In the genomic region with DNA sequence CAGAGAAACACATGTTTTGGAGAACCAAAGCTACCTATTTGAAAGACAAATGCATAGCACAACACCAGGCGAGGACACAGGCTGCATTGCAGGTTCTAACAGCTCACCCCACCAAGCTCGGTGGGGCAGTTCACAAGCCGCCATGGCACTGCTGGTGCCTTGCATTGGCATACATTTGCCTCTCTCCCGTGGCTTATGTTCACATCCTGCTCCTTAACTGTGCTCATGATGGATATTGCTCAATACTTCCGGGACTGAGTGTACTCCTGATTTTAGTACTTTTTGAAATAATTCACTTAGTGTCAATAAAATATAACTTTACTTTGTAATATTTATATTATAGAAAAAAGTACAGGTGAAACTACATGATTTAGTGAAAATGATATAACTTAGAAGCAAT, we compare ENCODE assay signal across 30 cellular contexts.
A peak's percentile ranks its signal among the peaks of the same experiment; 100 is the strongest.
DNase-seq lines count a peak whose midpoint lies in the region; ATAC-seq, FAIRE-seq and TF ChIP-seq lines count a peak whose summit lies in the region.
"Had no signal": no experiment of that assay in that cellular context is flagged by ENCODE, and none has a peak within 500 bp of the region (broad histone marks: within the 10 kb centered on the region; RNA-seq: fewer than 3 reads in every experiment).

No MANE protein-coding gene starts in this region.

- no peaks in the 10 kb centered on the region for H3K9me2 ChIP-seq in GM23338 (ENCODE audit: insufficient read depth)

- no peaks in the 10 kb centered on the region for H4K20me1 ChIP-seq in GM23338 (replicated peaks; ENCODE audit: insufficient read depth)

- no peaks in the 10 kb centered on the region for H3K79me2 ChIP-seq in GM23338 (replicated peaks; ENCODE audit: insufficient read depth)

- no peaks in the 10 kb centered on the region for H3K9me3 ChIP-seq in kidney (ENCODE audit: control insufficient read depth in 1 of 2, low read length in 2 of 2)
- no peaks in the 10 kb centered on the region for H3K9me3 ChIP-seq in CD4-positive, alpha-beta memory T cell (ENCODE audit: control insufficient read depth in 1 of 2, low read length in 2 of 2)
- H3K9me3 ChIP-seq: A549, pancreas, right atrium auricular region had no signal

- peak; percentile 48; the same call in 2 of the 3 replicates for ATAC-seq in GM23338
- ATAC-seq: A549; activated naive CD8-positive, alpha-beta T cell treated with anti-CD3 and anti-CD28 coated beads, Interleukin-2, amount 50 U/mL, for 24 hours; effector memory CD8-positive, alpha-beta T cell; left cardiac atrium; stimulated activated naive CD8-positive, alpha-beta T cell treated with anti-CD3 and anti-CD28 coated beads, Interleukin-15, Interleukin-2, amounts not matched to agents 100 U/mL and 50 U/mL, for 24 hours had no signal

- H3K4me1 Mint-ChIP-seq in GM23338: no peaks in the 10 kb centered on the region
- H3K4me1 Mint-ChIP-seq in CD4-positive, alpha-beta memory T cell: no peaks in the 10 kb centered on the region
- H3K4me1 Mint-ChIP-seq: activated naive CD8-positive, alpha-beta T cell treated with anti-CD3 and anti-CD28 coated beads, Interleukin-2, amount 50 U/mL, for 24 hours; neural progenitor cell had no signal

- H3K4me3 ChIP-seq in GM23338 (no peak overlapping the region), kidney (ENCODE audit: low read length in 2 of 2) (no peak overlapping the region)
- H3K4me3 ChIP-seq in CD4-positive, alpha-beta memory T cell (ENCODE audit: low read length in 2 of 2): no peak overlapping the region
- H3K4me3 ChIP-seq: A549, neural progenitor cell, pancreas, right atrium auricular region had no signal

- CTCF ChIA-PET in CD4-positive, alpha-beta memory T cell (lab: Charles Lee; ENCODE audit: partially characterized antibody): no interaction called here

- no peaks in the 10 kb centered on the region for H3K9me3 Mint-ChIP-seq in GM23338
- peaks cover 0 to 22% (median 13%) of the 10 kb centered on the region in 8 donors for H3K9me3 Mint-ChIP-seq in CD4-positive, alpha-beta memory T cell
- H3K9me3 Mint-ChIP-seq: neural progenitor cell had no signal

- TF ChIP-seq CTCF in GM23338 (conservative IDR thresholded peaks at IDR 0.05; ENCODE audit: low read depth in 2 of 2): no peak
- TF ChIP-seq CTCF in kidney (IDR thresholded peaks at IDR 0.05; ENCODE audit: borderline replicate concordance, extremely low read depth, insufficient read depth): no peak

- H3K27me3 ChIP-seq in GM23338 (ENCODE audit: insufficient read depth): no peaks in the 10 kb centered on the region
- no peaks in the 10 kb centered on the region for H3K27me3 ChIP-seq in CD4-positive, alpha-beta memory T cell (ENCODE audit: insufficient read depth, low read length)
- H3K27me3 ChIP-seq: neural progenitor cell, pancreas, right atrium auricular region had no signal

- H2AFZ ChIP-seq in GM23338: no peak overlapping the region
- H2AFZ ChIP-seq: neural progenitor cell had no signal

- H3K4me1 ChIP-seq in GM23338 (ENCODE audit: insufficient read depth): no peaks in the 10 kb centered on the region
- H3K4me1 ChIP-seq in kidney (ENCODE audit: control insufficient read depth in 1 of 2, insufficient read depth in 1 of 2, low read depth in 1 of 2, low read length in 2 of 2): no peaks in the 10 kb centered on the region
- H3K4me1 ChIP-seq in CD4-positive, alpha-beta memory T cell (ENCODE audit: insufficient read depth, low read length): no peaks in the 10 kb centered on the region
- H3K4me1 ChIP-seq: A549, neural progenitor cell, pancreas, right atrium auricular region had no signal

- no peak overlapping the region for H3K4me3 Mint-ChIP-seq in GM23338
- H3K4me3 Mint-ChIP-seq in CD4-positive, alpha-beta memory T cell: no peak overlapping the region
- H3K4me3 Mint-ChIP-seq: activated naive CD8-positive, alpha-beta T cell treated with anti-CD3 and anti-CD28 coated beads, Interleukin-2, amount 50 U/mL, for 24 hours; CD4-positive, alpha-beta T cell; effector memory CD8-positive, alpha-beta T cell; neural progenitor cell had no signal

- POLR2A ChIA-PET in CD4-positive, alpha-beta memory T cell (lab: Charles Lee; ENCODE audit: partially characterized antibody): no interaction called here

- FAIRE-seq in kidney (lab: Jason Lieb, UNC) (no peak), HTR-8/SVneo (lab: Jason Lieb, UNC) (no peak)
- FAIRE-seq: A549, GM18507 had no signal

- DNase-seq in GM23338 (ENCODE audit: low spot score) (peak; percentile 15), MV-4-11 (lab: John Stamatoyannopoulos, UW) (peak; percentile 45), amniotic epithelial cell (ENCODE audit: low read depth) (peak; percentile 69), kidney (peak; percentile 26), putamen (ENCODE audit: low spot score) (no peak), HTR-8/SVneo (ENCODE audit: insufficient read length, low spot score) (no peak), GOT3 (lab: John Stamatoyannopoulos, UW) (no peak)
- DNase-seq in CD4-positive, alpha-beta memory T cell: no peak
- DNase-seq: activated CD4-positive, alpha-beta T cell treated with anti-CD3 and anti-CD28 coated beads, Interleukin-2, amount 50 U/mL, for 48 hours; activated CD4-positive, CD25-positive, alpha-beta regulatory T cell treated with anti-CD3 and anti-CD28 coated beads, Interleukin-2, amount 50 U/mL, for 72 hours; activated naive CD4-positive, alpha-beta T cell; activated naive CD8-positive, alpha-beta T cell treated with anti-CD3 and anti-CD28 coated beads, Interleukin-2, amount 50 U/mL, for 24 hours; CD4-positive, alpha-beta T cell; central memory CD4-positive, alpha-beta T cell; effector memory CD8-positive, alpha-beta T cell; EL; erythroblast; foreskin melanocyte; left cardiac atrium; NCI-H2107; NCI-H446; NCI-H82; OCI-M1; pancreas; small intestine; stimulated activated naive CD8-positive, alpha-beta T cell treated with anti-CD3 and anti-CD28 coated beads, Interleukin-15, Interleukin-2, amounts not matched to agents 100 U/mL and 50 U/mL, for 24 hours had no signal

- H3F3A ChIP-seq in GM23338 (replicated peaks; ENCODE audit: low read depth): no peaks in the 10 kb centered on the region

- H3K27ac ChIP-seq in GM23338 (ENCODE audit: low read depth) (no peak overlapping the region), kidney (ENCODE audit: low read depth in 2 of 2, low read length in 2 of 2) (no peak overlapping the region)
- H3K27ac ChIP-seq in CD4-positive, alpha-beta memory T cell (ENCODE audit: low read depth, low read length): no peak overlapping the region
- H3K27ac ChIP-seq: A549, neural progenitor cell, pancreas, right atrium auricular region had no signal

- H3K36me3 ChIP-seq in GM23338 (ENCODE audit: insufficient read depth) (no peaks in the 10 kb centered on the region), kidney (ENCODE audit: control insufficient read depth in 1 of 2, insufficient read depth in 2 of 2, low read length in 2 of 2) (no peaks in the 10 kb centered on the region)
- H3K36me3 ChIP-seq in CD4-positive, alpha-beta memory T cell (ENCODE audit: insufficient read depth, low read length): no peaks in the 10 kb centered on the region
- H3K36me3 ChIP-seq: neural progenitor cell, pancreas, right atrium auricular region had no signal

- intact Hi-C loops in kidney (cut with DNase I): no loop called here
- intact Hi-C loops in CD4-positive, alpha-beta memory T cell (cut with micrococcal nuclease): no loop called here

- H3K9ac ChIP-seq in kidney (ENCODE audit: low read length in 2 of 2): no peak overlapping the region
- H3K9ac ChIP-seq: neural progenitor cell had no signal

- no peaks in the 10 kb centered on the region for H3K36me3 Mint-ChIP-seq in GM23338 (ENCODE audit: low read depth)
- no peaks in the 10 kb centered on the region for H3K36me3 Mint-ChIP-seq in CD4-positive, alpha-beta memory T cell
- H3K36me3 Mint-ChIP-seq: neural progenitor cell had no signal

- no peak overlapping the region for H3K27ac Mint-ChIP-seq in GM23338
- H3K27ac Mint-ChIP-seq in CD4-positive, alpha-beta memory T cell: no peak overlapping the region
- H3K27ac Mint-ChIP-seq: activated naive CD8-positive, alpha-beta T cell treated with anti-CD3 and anti-CD28 coated beads, Interleukin-2, amount 50 U/mL, for 24 hours; CD4-positive, alpha-beta T cell; effector memory CD8-positive, alpha-beta T cell; neural progenitor cell had no signal

- no peak overlapping the region for H3K4me2 ChIP-seq in GM23338
- H3K4me2 ChIP-seq: A549, neural progenitor cell had no signal

- no peaks in the 10 kb centered on the region for H3K27me3 Mint-ChIP-seq in GM23338 (ENCODE audit: insufficient read depth, low read depth, poor library complexity)
- H3K27me3 Mint-ChIP-seq in CD4-positive, alpha-beta memory T cell: no peaks in the 10 kb centered on the region
- H3K27me3 Mint-ChIP-seq: activated naive CD8-positive, alpha-beta T cell treated with anti-CD3 and anti-CD28 coated beads, Interleukin-2, amount 50 U/mL, for 24 hours; CD4-positive, alpha-beta T cell; effector memory CD8-positive, alpha-beta T cell had no signal

TF ChIP-seq in GM23338, 12 proteins besides CTCF, POLR2A, EP300 and RAD21:
- no peak for TF ChIP-seq JUNB (IDR thresholded peaks at IDR 0.05; ENCODE audit: unreplicated experiment)

Comparison
In these comparisons a context has a peak if more than half of its experiments do, and no peak if none do; other contexts are left out.
1. DNase-seq: peak in GM23338 (single experiment), MV-4-11 (single experiment), amniotic epithelial cell (single experiment) and kidney (single experiment); none in putamen (single experiment), CD4-positive, alpha-beta memory T cell (0 of 5), HTR-8/SVneo (single experiment) and GOT3 (single experiment).